8 cellular contexts compared by ENCODE assay signal in genomic region chr12:30796508-30796780, GRCh38. TPM values are rescaled to one million over a fixed set of nuclear protein-coding genes. Genes with fewer than 3 reads are reported as not detected.
DNase-seq lines count a peak whose midpoint lies in the region; ATAC-seq and TF ChIP-seq lines count a peak whose summit lies in the region.

No MANE protein-coding gene starts in this region.

- peaks cover 30% of the 10 kb centered on the region for H3K27me3 Mint-ChIP-seq in nephron progenitor cell (ENCODE audit: low read depth, poor library complexity)

- H3K9me3 Mint-ChIP-seq in nephron progenitor cell: no peaks in the 10 kb centered on the region

- no peaks in the 10 kb centered on the region for H4K20me1 ChIP-seq in fibroblast of lung (ENCODE audit: control insufficient read depth, extremely low read depth, insufficient read depth, low read length)

- peaks cover 4% of the 10 kb centered on the region for H3K36me3 ChIP-seq in ES-I3 (ENCODE audit: insufficient read depth, low read length)
- no peaks in the 10 kb centered on the region for H3K36me3 ChIP-seq in fibroblast of lung (ENCODE audit: control insufficient read depth, insufficient read depth, low read length)

- DNase-seq in HFF-Myc (ENCODE audit: extremely low read depth, low read depth) (no peak), SW480 (ENCODE audit: low spot score) (peak; percentile 63), fibroblast of lung (ENCODE audit: low read depth in 2 of 2) (peak; percentile 71 to 79), nephron progenitor cell (no peak), T-helper 9 cell (no peak)

- H3K27ac ChIP-seq in fibroblast of lung (ENCODE audit: insufficient read depth, low read length): peak overlapping the region; percentile 85

- peaks cover 4% of the 10 kb centered on the region for H3K36me3 Mint-ChIP-seq in nephron progenitor cell (ENCODE audit: low read depth)

- H2AFZ ChIP-seq in fibroblast of lung (ENCODE audit: low read length): peak overlapping the region; percentile 94

- no peaks in the 10 kb centered on the region for H3K79me2 ChIP-seq in fibroblast of lung (ENCODE audit: control insufficient read depth, insufficient read depth, low read length)

- peaks cover 23% of the 10 kb centered on the region for H3K4me1 Mint-ChIP-seq in nephron progenitor cell

- no peak for ATAC-seq in GM18858 (IDR thresholded peaks at IDR 0.05; ENCODE audit: unreplicated experiment)
- ATAC-seq in HG03378 (IDR thresholded peaks at IDR 0.05; ENCODE audit: unreplicated experiment): no peak

- no peaks in the 10 kb centered on the region for H3K27me3 ChIP-seq in fibroblast of lung (ENCODE audit: control insufficient read depth, insufficient read depth, low read length)

- H3K4me3 Mint-ChIP-seq in nephron progenitor cell: peak overlapping the region; percentile 90

- H3K4me1 ChIP-seq in ES-I3 (ENCODE audit: insufficient read depth, low read length): peaks cover 24% of the 10 kb centered on the region
- H3K4me1 ChIP-seq in fibroblast of lung (ENCODE audit: control insufficient read depth, extremely low read depth, insufficient read depth, low read length): peaks cover 4% of the 10 kb centered on the region

- peak overlapping the region; percentile 92 for H3K4me2 ChIP-seq in fibroblast of lung (ENCODE audit: extremely low read depth, insufficient read depth, low read length)

- no peak overlapping the region for H3K27ac Mint-ChIP-seq in nephron progenitor cell

- H3K4me3 ChIP-seq in HFF-Myc (replicated peaks; ENCODE audit: low read depth, low read length): peak overlapping the region; percentile 58
- H3K4me3 ChIP-seq in fibroblast of lung (replicated peaks in 1 of 4; ENCODE audit: control extremely low read depth in 1 of 4, insufficient read depth in 1 of 4, low read depth in 3 of 4, low read length in 4 of 4): peak overlapping the region; percentile 51 to 74 (median 59)

- TF ChIP-seq CTCF in HFF-Myc (IDR thresholded peaks at IDR 0.05; ENCODE audit: low read depth, low read length, missing control alignments): no peak
- TF ChIP-seq CTCF in fibroblast of lung (conservative IDR thresholded peaks at IDR 0.05 in 1 of 2, IDR thresholded peaks at IDR 0.05 in 1 of 2; ENCODE audit: low read depth in 1 of 2, low read length in 2 of 2): no peak
- no peak for TF ChIP-seq CTCF in nephron progenitor cell (IDR thresholded peaks at IDR 0.05)

- H3K9me3 ChIP-seq in ES-I3 (ENCODE audit: control insufficient read depth, insufficient read depth, low read length) (0 out of 2 replicates have a peak, but pooled peaks cover 3% of the 10 kb centered on the region), fibroblast of lung (ENCODE audit: control insufficient read depth, insufficient read depth, low read depth, low read length) (no peaks in the 10 kb centered on the region)

- H3K9ac ChIP-seq in ES-I3 (ENCODE audit: low read depth, low read length): peak overlapping the region; percentile 83
- peak overlapping the region; percentile 71 for H3K9ac ChIP-seq in fibroblast of lung (ENCODE audit: insufficient read depth, low read length)

RNA-seq across cellular contexts. Expression of gene CAPRIN2, which starts 41.7 kb away (rescaled TPM):
- total RNA-seq in fibroblast of lung: 17.2 and 20.3 TPM in 2 replicates
- polyA plus RNA-seq in fibroblast of lung: 10.4 and 10.8 TPM in 2 replicates
- 6.9 and 8.2 TPM in 2 replicates for polyA plus RNA-seq in fibroblast of lung (2012)
- 2.7 TPM in 1 of 2 replicates, not detected in the other for polyA minus RNA-seq in fibroblast of lung (ENCODE audit: low replicate concordance)

Comparison
In these comparisons a context has a peak if more than half of its experiments do, and no peak if none do; other contexts are left out.
1. DNase-seq: peak in SW480 (single experiment) and fibroblast of lung (2 of 2); none in HFF-Myc (single experiment), nephron progenitor cell (single experiment) and T-helper 9 cell (single experiment).